Comparison of ENCODE assay signal across 8 cellular contexts in genomic region chr10:91901784-91902677, GRCh38. TPM values are rescaled to one million over a fixed set of nuclear protein-coding genes. Genes with fewer than 3 reads are reported as not detected.
DNase-seq lines count a peak whose midpoint lies in the region; ATAC-seq, FAIRE-seq and TF ChIP-seq lines count a peak whose summit lies in the region.

No MANE protein-coding gene starts in this region.

- H2BK15ac ChIP-seq in mesenchymal stem cell (ENCODE audit: low read depth, poor library complexity, severe bottlenecking), result no peak overlapping the region

- H3K36me3 ChIP-seq in SK-N-SH (replicated peaks in 1 of 2; ENCODE audit: control insufficient read depth in 1 of 2, insufficient read depth in 2 of 2, low read length in 1 of 2) (peaks cover 0 to 3% of the 10 kb centered on the region in 2 experiments), astrocyte (ENCODE audit: insufficient read depth, low read length) (no peaks in the 10 kb centered on the region), mesenchymal stem cell (ENCODE audit: control insufficient read depth in 1 of 2, insufficient read depth in 2 of 2, low read depth in 1 of 2, low read length in 2 of 2) (no peaks in the 10 kb centered on the region), upper lobe of left lung (no peaks in the 10 kb centered on the region)

- H3K4me3 Mint-ChIP-seq in HFFc6 (no peak overlapping the region), astrocyte (ENCODE audit: unreplicated experiment) (no peak overlapping the region)

- H4K91ac ChIP-seq in mesenchymal stem cell (ENCODE audit: low read length), result peak overlapping the region; percentile 27

- no peak overlapping the region for H3K23ac ChIP-seq in mesenchymal stem cell (ENCODE audit: low read length in 2 of 2)

- H3K79me1 ChIP-seq in mesenchymal stem cell (replicated peaks; ENCODE audit: low read length, poor library complexity, severe bottlenecking), result no peaks in the 10 kb centered on the region

- H3K27me3 ChIP-seq in SK-N-SH (ENCODE audit: insufficient read depth), result no peaks in the 10 kb centered on the region
- no peaks in the 10 kb centered on the region for H3K27me3 ChIP-seq in astrocyte (ENCODE audit: insufficient read depth, low read length)
- H3K27me3 ChIP-seq in mesenchymal stem cell (ENCODE audit: control insufficient read depth in 1 of 2, insufficient read depth in 1 of 2, low read length in 2 of 2), result no peaks in the 10 kb centered on the region
- H3K27me3 ChIP-seq in upper lobe of left lung, result no peaks in the 10 kb centered on the region

- TF ChIP-seq CTCF in HFFc6 (IDR thresholded peaks at IDR 0.05) (no peak), SK-N-SH (IDR thresholded peaks at IDR 0.05) (no peak), astrocyte (IDR thresholded peaks at IDR 0.05; ENCODE audit: insufficient read depth, low read depth, low read length) (no peak), upper lobe of left lung (IDR thresholded peaks at IDR 0.05) (no peak)

- no peak for TF ChIP-seq RAD21 in SK-N-SH (IDR thresholded peaks at IDR 0.05; ENCODE audit: low read length)

- peak overlapping the region in 1 of 2 experiments; percentile 43 for H3K18ac ChIP-seq in mesenchymal stem cell (ENCODE audit: low read depth in 1 of 2, low read length in 2 of 2)

- no peaks in the 10 kb centered on the region for H3K9me3 Mint-ChIP-seq in HFFc6
- H3K9me3 Mint-ChIP-seq in astrocyte (ENCODE audit: unreplicated experiment), result no peaks in the 10 kb centered on the region

- H3K27ac ChIP-seq in SK-N-SH (ENCODE audit: low read depth in 2 of 2, low read length in 1 of 2) (peak overlapping the region in 1 of 2 experiments; percentile 73; a peak in 3 of 4 replicates), astrocyte (ENCODE audit: low read depth, low read length) (peak overlapping the region; percentile 44), mesenchymal stem cell (ENCODE audit: low read length, poor library complexity, severe bottlenecking) (peak overlapping the region; percentile 74), upper lobe of left lung (peak overlapping the region; percentile 23 to 56 (median 38))

- FAIRE-seq in astrocyte (lab: Jason Lieb, UNC), result no peak

- 0% methylated on average over 2 of the region's 2 CpGs for WGBS in SK-N-SH (ENCODE audit: low lambda C conversion rate)
- WGBS in mesenchymal stem cell, result 0% methylated on average over 2 of the region's 2 CpGs
- 2 to 4% methylated on average over 2 of the region's 2 CpGs for WGBS in upper lobe of left lung, 2 donors

- peaks cover 18% of the 10 kb centered on the region for H3F3A ChIP-seq in SK-N-SH (replicated peaks; ENCODE audit: insufficient read depth)

- H3K36me3 Mint-ChIP-seq in HFFc6 (ENCODE audit: low read depth), result peaks cover 6% of the 10 kb centered on the region; the same call in 1 of the 2 replicates
- no peaks in the 10 kb centered on the region for H3K36me3 Mint-ChIP-seq in astrocyte (ENCODE audit: low read depth, unreplicated experiment)

- H3K9ac ChIP-seq in SK-N-SH (no peak overlapping the region), astrocyte (ENCODE audit: low read length) (peak overlapping the region; percentile 4), mesenchymal stem cell (ENCODE audit: low read length) (peak overlapping the region; percentile 65)

- H3K9me3 ChIP-seq in SK-N-SH (no peaks in the 10 kb centered on the region), astrocyte (ENCODE audit: insufficient read depth, low read depth, low read length) (no peaks in the 10 kb centered on the region), mesenchymal stem cell (ENCODE audit: control insufficient read depth, low read length) (no peaks in the 10 kb centered on the region), upper lobe of left lung (no peaks in the 10 kb centered on the region)

- no peak overlapping the region for H2BK120ac ChIP-seq in mesenchymal stem cell (ENCODE audit: low read depth, low read length)

- peak; percentile 78 to 79 for ATAC-seq in upper lobe of left lung (ENCODE audit: low FRiP score in 2 of 2)

- CTCF ChIA-PET in SK-N-SH (lab: Yijun Ruan, JAX), result interaction anchor here (1.8 kb wide), 1 partner anchor 11 kb away, joined by 5 read pairs; no protein-coding TSS in a partner anchor

- H3K4me2 ChIP-seq in SK-N-SH (peak overlapping the region; percentile 53; the same call in 1 of the 2 replicates), astrocyte (ENCODE audit: low read length) (peak overlapping the region; percentile 54), mesenchymal stem cell (ENCODE audit: low read length, poor library complexity, severe bottlenecking) (no peak overlapping the region)

- H4K20me1 ChIP-seq in SK-N-SH (ENCODE audit: insufficient read depth) (no peaks in the 10 kb centered on the region), astrocyte (ENCODE audit: insufficient read depth, low read length) (no peaks in the 10 kb centered on the region)

- TF ChIP-seq POLR2A in upper lobe of left lung (IDR thresholded peaks at IDR 0.05), result no peak

- H2AK5ac ChIP-seq in mesenchymal stem cell (ENCODE audit: low read length, severe bottlenecking), result no peak overlapping the region

- DNase-seq in HFFc6, result peak; percentile 92
- DNase-seq in SK-N-SH, result no peak
- DNase-seq in astrocyte (ENCODE audit: low read depth), result peak; percentile 90
- peak; percentile 96 for DNase-seq in mesenchymal stem cell
- peak in 1 of 2 donors; percentile 75 for DNase-seq in upper lobe of left lung
- no peak for DNase-seq in middle frontal gyrus (ENCODE audit: extremely low spot score, low spot score)
- no peak for DNase-seq in germinal center (ENCODE audit: low spot score)
- DNase-seq in retina, result no peak

- H2AFZ ChIP-seq in SK-N-SH (ENCODE audit: low read depth) (peak overlapping the region; percentile 89), astrocyte (ENCODE audit: low read depth, low read length) (no peak overlapping the region), mesenchymal stem cell (ENCODE audit: low read depth, low read length) (no peak overlapping the region)

- no peak overlapping the region for H2BK5ac ChIP-seq in mesenchymal stem cell (ENCODE audit: low read depth, low read length, poor library complexity, severe bottlenecking)

- peaks cover 0 to 18% of the 10 kb centered on the region in 2 experiments; a peak in 2 of 4 replicates for H3K4me1 ChIP-seq in SK-N-SH (ENCODE audit: control insufficient read depth in 1 of 2, insufficient read depth in 2 of 2, low read depth in 1 of 2, low read length in 1 of 2)
- H3K4me1 ChIP-seq in astrocyte (ENCODE audit: insufficient read depth, low read length), result peaks cover 15% of the 10 kb centered on the region
- H3K4me1 ChIP-seq in mesenchymal stem cell (ENCODE audit: control insufficient read depth, insufficient read depth, low read depth, low read length), result peaks cover 3% of the 10 kb centered on the region
- H3K4me1 ChIP-seq in upper lobe of left lung, result peaks cover 5 to 12% (median 5%) of the 10 kb centered on the region in 4 donors

- H3K27me3 Mint-ChIP-seq in HFFc6 (ENCODE audit: insufficient read depth), result peaks cover 17% of the 10 kb centered on the region
- no peaks in the 10 kb centered on the region for H3K27me3 Mint-ChIP-seq in astrocyte (ENCODE audit: low read depth, unreplicated experiment)

- no peaks in the 10 kb centered on the region for H3K9me2 ChIP-seq in SK-N-SH

- H3K79me2 ChIP-seq in SK-N-SH (ENCODE audit: insufficient read depth), result no peaks in the 10 kb centered on the region
- H3K79me2 ChIP-seq in astrocyte (ENCODE audit: insufficient read depth, low read length), result no peaks in the 10 kb centered on the region

- POLR2A ChIA-PET in SK-N-SH (lab: Yijun Ruan, JAX), result no interaction called here

- H3K4me1 Mint-ChIP-seq in HFFc6 (ENCODE audit: low read depth) (peaks cover 30% of the 10 kb centered on the region), astrocyte (ENCODE audit: low read depth, unreplicated experiment) (peaks cover 8% of the 10 kb centered on the region)

- H3K14ac ChIP-seq in mesenchymal stem cell (ENCODE audit: low read length in 2 of 2), result no peak overlapping the region

- peak overlapping the region in 1 of 2 experiments; percentile 82 for H3K4ac ChIP-seq in mesenchymal stem cell (ENCODE audit: low read depth in 1 of 2, low read length in 2 of 2)

- 0 out of 4 replicates have a peak, but pooled peaks of 1 of the 2 experiments have one; percentile 17 for TF ChIP-seq EP300 in SK-N-SH (IDR thresholded peaks at IDR 0.05; ENCODE audit: borderline replicate concordance in 1 of 2, low read depth in 1 of 2, low read length in 1 of 2)
- no peak for TF ChIP-seq EP300 in upper lobe of left lung (IDR thresholded peaks at IDR 0.05)

- H3K27ac Mint-ChIP-seq in HFFc6 (peak overlapping the region; percentile 82), astrocyte (ENCODE audit: unreplicated experiment) (no peak overlapping the region)

- H4K8ac ChIP-seq in mesenchymal stem cell (ENCODE audit: low read length), result no peak overlapping the region

- H3K4me3 ChIP-seq in SK-N-SH (ENCODE audit: low read depth in 2 of 2, low read length in 1 of 2), result 0 out of 4 replicates have a peak overlapping the region, but pooled peaks of 1 of the 2 experiments have one; percentile 13
- peak overlapping the region; percentile 4 for H3K4me3 ChIP-seq in astrocyte (ENCODE audit: insufficient read depth, low read depth, low read length)
- no peak overlapping the region for H3K4me3 ChIP-seq in mesenchymal stem cell (ENCODE audit: insufficient read depth in 1 of 2, low read depth in 1 of 2, low read length in 2 of 2)
- H3K4me3 ChIP-seq in upper lobe of left lung, result no peak overlapping the region

- no peak overlapping the region for H2BK12ac ChIP-seq in mesenchymal stem cell (ENCODE audit: low read length in 2 of 2)

RNA-seq across cellular contexts. Expression of gene FGFBP3, which starts 7.3 kb away (rescaled TPM):
- under 1 TPM; 0.47 to 0.54 (median 0.52) TPM for total RNA-seq in HFFc6 (2021; fragmentation: NEBNext Ultra II Directional; extraction: Animal tissue kit (Norgen Biotek cat#: 25700))
- polyA plus RNA-seq in SK-N-SH (2012; rRNA removed), result 0.81 and 1.3 TPM in 2 replicates
- polyA plus RNA-seq in SK-N-SH (2012; cell fraction: cytosol; rRNA removed), result 1.4 TPM in 2 replicates
- polyA plus RNA-seq in SK-N-SH (2012; cell fraction: nucleus; rRNA removed), result 1.5 and 2.2 TPM in 2 replicates
- 1.9 and 3.3 TPM in 2 replicates for total RNA-seq in astrocyte
- 3.7 TPM for polyA plus RNA-seq in mesenchymal stem cell (2013, experiment 1 of 2)
- polyA plus RNA-seq in mesenchymal stem cell (2013, experiment 2 of 2), result 3.3 TPM
- 1 to 10 TPM; 1.0 to 1.6 (median 1.3) TPM for total RNA-seq in upper lobe of left lung

RNA-seq across cellular contexts. Expression of gene BTAF1, which starts 21.5 kb away (rescaled TPM):
- total RNA-seq in HFFc6 (2021; fragmentation: NEBNext Ultra II Directional; extraction: Animal tissue kit (Norgen Biotek cat#: 25700)), result 10 to 100 TPM; 18.1 to 20.8 (median 20.4) TPM
- polyA plus RNA-seq in SK-N-SH (2012; rRNA removed), result 9.8 and 17.4 TPM in 2 replicates
- 5.6 and 6.2 TPM in 2 replicates for polyA plus RNA-seq in SK-N-SH (2012; cell fraction: cytosol; rRNA removed)
- 29.9 and 71.5 TPM in 2 replicates for polyA plus RNA-seq in SK-N-SH (2012; cell fraction: nucleus; rRNA removed)
- total RNA-seq in astrocyte, result 29.2 and 30.8 TPM in 2 replicates
- polyA plus RNA-seq in mesenchymal stem cell (2013, experiment 1 of 2), result 16.7 TPM
- polyA plus RNA-seq in mesenchymal stem cell (2013, experiment 2 of 2), result 16.6 TPM
- 10 to 100 TPM; 22.0 to 68.1 (median 32.9) TPM for total RNA-seq in upper lobe of left lung

Comparison
In these comparisons a context has a peak if more than half of its experiments do, and no peak if none do; other contexts are left out.
1. DNase-seq: peak in HFFc6 (single experiment), astrocyte (single experiment) and mesenchymal stem cell (single experiment); none in SK-N-SH (single experiment), middle frontal gyrus (single experiment), germinal center (single experiment) and retina (single experiment).